22 cellular contexts compared by ENCODE assay signal in genomic region chr9:119036969-119037368, GRCh38.
"Had no signal": no experiment of that assay in that cellular context is flagged by ENCODE, and none has a peak within 500 bp of the region (broad histone marks: within the 10 kb centered on the region; RNA-seq: fewer than 3 reads in every experiment).

No MANE protein-coding gene starts in this region.

- H3K36me3 Mint-ChIP-seq: IgD-negative memory B cell had no signal

- H3K27ac ChIP-seq: HL-60, KMS-11, SJSA1, SK-N-MC had no signal

- H3K4me3 ChIP-seq: K562, SJSA1, SK-N-MC had no signal

- H3K4me1 ChIP-seq: SJSA1 had no signal

- H3K9ac ChIP-seq: KMS-11 had no signal

- H3K4me1 Mint-ChIP-seq: IgD-negative memory B cell had no signal

- H3K4me3 Mint-ChIP-seq: IgD-negative memory B cell had no signal

- H3K27ac Mint-ChIP-seq: IgD-negative memory B cell had no signal

- H3K27me3 Mint-ChIP-seq: IgD-negative memory B cell had no signal

- H3K36me3 ChIP-seq: SJSA1 had no signal

- DNase-seq: Kasumi-1, MM.1S, NCI-H1092 treated with DMSO at 0.1 percent for 48 hours, NCI-H1436 treated with DMSO at 0.1 percent for 48 hours, NCI-H1694, NCI-H187 treated with DMSO at 0.1 percent for 48 hours, NCI-H2029 treated with DMSO at 0.1 percent for 48 hours, NCI-H2107, NCI-H226, NCI-H446, NCI-H510A, NCI-H524 treated with DMSO at 0.1 percent for 48 hours, NCI-H774, Right ventricle myocardium superior, RPMI8226, SIG-M5 had no signal

- H3K27me3 ChIP-seq: SJSA1 had no signal

- ATAC-seq: K562 had no signal
